Comparison of ENCODE assay signal across 1 cellular context in genomic region chr3:155079795-155080546, GRCh38.
TF ChIP-seq lines count a peak whose summit lies in the region.

Gene MME (plus strand): TSS chr3:155080319. CDS start chr3:155084168, 3,849 bp downstream.

TF ChIP-seq in H1, 55 proteins besides CTCF, POLR2A, EP300 and RAD21:
- no peak for TF ChIP-seq NANOG (IDR thresholded peaks at IDR 0.05; ENCODE audit: insufficient read depth, low read depth, low read length, poor library complexity, severe bottlenecking)
- 0 out of 2 replicates have a peak, but pooled peaks have one; percentile 9 for TF ChIP-seq E2F6 (IDR thresholded peaks at IDR 0.05)
- TF ChIP-seq HDAC2 (IDR thresholded peaks at IDR 0.05; ENCODE audit: borderline replicate concordance in 1 of 2, low read depth in 2 of 2, low read length in 2 of 2): peak in 1 of 2 experiments; percentile 83; a peak in 1 of 4 replicates
- TF ChIP-seq TAF1 (IDR thresholded peaks at IDR 0.05; ENCODE audit: low read depth, low read length): peak; percentile 71
- peak; percentile 99 for TF ChIP-seq KDM4A (IDR thresholded peaks at IDR 0.05; ENCODE audit: low read depth, low read length, severe bottlenecking)
- no peak for TF ChIP-seq TEAD4 (IDR thresholded peaks at IDR 0.05; ENCODE audit: low read depth, low read length)
- TF ChIP-seq CHD2 (IDR thresholded peaks at IDR 0.05; ENCODE audit: low read length): 0 out of 2 replicates have a peak, but pooled peaks have one; percentile 30
- TF ChIP-seq POU5F1 (IDR thresholded peaks at IDR 0.05; ENCODE audit: low read depth, low read length): no peak
- TF ChIP-seq USF2 (IDR thresholded peaks at IDR 0.05; ENCODE audit: low read length): no peak
- peak; percentile 73 for TF ChIP-seq CTBP2 (IDR thresholded peaks at IDR 0.05; ENCODE audit: borderline replicate concordance, insufficient read depth, insufficient read length, low read length)
- TF ChIP-seq KDM5A (IDR thresholded peaks at IDR 0.05; ENCODE audit: low read length): no peak
- TF ChIP-seq BACH1 (IDR thresholded peaks at IDR 0.05; ENCODE audit: low read length): peak; percentile 44; the same call in 1 of the 2 replicates
- peak; percentile 44 for TF ChIP-seq CHD7 (IDR thresholded peaks at IDR 0.05; ENCODE audit: insufficient replicate concordance, low read length)
- TF ChIP-seq TBP (IDR thresholded peaks at IDR 0.05; ENCODE audit: low read depth, low read length): peak; percentile 73
- TF ChIP-seq PHF8 (conservative IDR thresholded peaks at IDR 0.05; ENCODE audit: low read depth, low read length): 0 out of 2 replicates have a peak, but pooled peaks have one; percentile 47
- no peak for TF ChIP-seq ATF3 (IDR thresholded peaks at IDR 0.05; ENCODE audit: insufficient read depth, low read depth, low read length)
- no peak for TF ChIP-seq SIRT6 (IDR thresholded peaks at IDR 0.05; ENCODE audit: low read length)
- TF ChIP-seq SIN3A (conservative IDR thresholded peaks at IDR 0.05 in 1 of 2, IDR thresholded peaks at IDR 0.05 in 1 of 2; ENCODE audit: low read depth in 1 of 2, low read length in 2 of 2): peak in 1 of 2 experiments; percentile 67; a peak in 1 of 4 replicates
- peak; percentile 95 for TF ChIP-seq ASH2L (IDR thresholded peaks at IDR 0.05; ENCODE audit: low read length)
- TF ChIP-seq HDAC6 (IDR thresholded peaks at IDR 0.05; ENCODE audit: low read depth, low read length): no peak
- peak; percentile 58; the same call in 1 of the 2 replicates for TF ChIP-seq YY1 (IDR thresholded peaks at IDR 0.05; ENCODE audit: low read depth, low read length)
- TF ChIP-seq KDM1A (IDR thresholded peaks at IDR 0.05; ENCODE audit: borderline replicate concordance, low read length): no peak
- peak; percentile 92; the same call in 1 of the 2 replicates for TF ChIP-seq RBBP5 (IDR thresholded peaks at IDR 0.05; ENCODE audit: borderline replicate concordance, low read depth, low read length)
- TF ChIP-seq MAX (IDR thresholded peaks at IDR 0.05): no peak
